In genomic region chr14:105206873-105207272, GRCh38 we compare ENCODE assay signal across 22 cellular contexts. TPM values are rescaled to one million over a fixed set of nuclear protein-coding genes. Genes with fewer than 3 reads are reported as not detected.
DNase-seq lines count a peak whose midpoint lies in the region; ATAC-seq, FAIRE-seq and TF ChIP-seq lines count a peak whose summit lies in the region.
"Had no signal": no experiment of that assay in that cellular context is flagged by ENCODE, and none has a peak within 500 bp of the region (broad histone marks: within the 10 kb centered on the region; RNA-seq: fewer than 3 reads in every experiment).

No MANE protein-coding gene starts in this region.

- H3K4me1 ChIP-seq in right cardiac atrium (ENCODE audit: control insufficient read depth, insufficient read depth, low read length) = peaks cover 7% of the 10 kb centered on the region

- no peak for TF ChIP-seq RAD21 in Ishikawa (IDR thresholded peaks at IDR 0.05; ENCODE audit: low read depth)

- no peaks in the 10 kb centered on the region for H3K9me3 ChIP-seq in right cardiac atrium (ENCODE audit: control insufficient read depth, low read length)
- H3K9me3 ChIP-seq: MG63, SJCRH30 had no signal

- intact Hi-C loops in right cardiac atrium (cut with DNase I) = loop anchor here in 3 of 4 donors (5.0 to 10.0 kb wide), 6 partner anchors 75 to 328 kb away; partner anchors contain the start of gene CRIP1 (in 1 of the 3)
- intact Hi-C loops in left ventricle myocardium superior (cut with micrococcal nuclease) = no loop called here

- no peak for TF ChIP-seq CTCF in glutamatergic neuron (IDR thresholded peaks at IDR 0.05; ENCODE audit: partially characterized antibody, unreplicated experiment)

- no peak for ATAC-seq in right cardiac atrium
- ATAC-seq in left ventricle myocardium superior = no peak
- ATAC-seq: GM12878, SK-N-SH treated with all-trans-retinoic acid at 6 μM for 48 hours had no signal

- TF ChIP-seq EP300 in Ishikawa (IDR thresholded peaks at IDR 0.05; ENCODE audit: borderline replicate concordance) = no peak

- no peaks in the 10 kb centered on the region for H3K4me1 Mint-ChIP-seq in glutamatergic neuron (ENCODE audit: low read depth, unreplicated experiment)

- H3K27ac Mint-ChIP-seq in glutamatergic neuron (ENCODE audit: unreplicated experiment) = no peak overlapping the region
- H3K27ac Mint-ChIP-seq: CD14-positive monocyte; CD8-positive, alpha-beta memory T cell had no signal

- no peak overlapping the region for H3K4me3 Mint-ChIP-seq in glutamatergic neuron (ENCODE audit: unreplicated experiment)
- H3K4me3 Mint-ChIP-seq: CD14-positive monocyte; CD8-positive, alpha-beta memory T cell had no signal

- peaks cover 4% of the 10 kb centered on the region for H3K9me3 Mint-ChIP-seq in glutamatergic neuron (ENCODE audit: unreplicated experiment)
- H3K9me3 Mint-ChIP-seq: CD14-positive monocyte; CD8-positive, alpha-beta memory T cell had no signal

- no peak overlapping the region for H3K27ac ChIP-seq in right cardiac atrium (ENCODE audit: low read length)
- H3K27ac ChIP-seq: GM23248, SJCRH30 had no signal

- no peak overlapping the region for H3K4me3 ChIP-seq in right cardiac atrium (ENCODE audit: low read length)
- H3K4me3 ChIP-seq: GM12878, GM23248, MG63, SJCRH30 had no signal

- WGBS in right cardiac atrium = 35% methylated on average over 5 of the region's 5 CpGs

- peaks cover 12% of the 10 kb centered on the region for H3K27me3 Mint-ChIP-seq in glutamatergic neuron (ENCODE audit: unreplicated experiment)

- peak in 2 of 3 donors; percentile 57 to 73 for DNase-seq in right cardiac atrium
- no peak for DNase-seq in left ventricle myocardium superior
- peak; percentile 9 for DNase-seq in glutamatergic neuron
- no peak for DNase-seq in nucleus accumbens (lab: John Stamatoyannopoulos, UW)
- no peak for DNase-seq in OCI-M1 (lab: John Stamatoyannopoulos, UW)
- DNase-seq in urothelium cell line (ENCODE audit: low spot score) = no peak
- DNase-seq: CD8-positive, alpha-beta memory T cell; DMS 273 treated with DMSO at 0.1 percent for 48 hours; DMS79; EL; GDM1; GM23248; KG1; MG63; NCI-H1105 treated with DMSO at 0.1 percent for 48 hours; NCI-H2029; NCI-H526 treated with DMSO at 0.1 percent for 48 hours had no signal

- H3K27me3 ChIP-seq in right cardiac atrium (ENCODE audit: control insufficient read depth, insufficient read depth) = no peaks in the 10 kb centered on the region
- H3K27me3 ChIP-seq: MG63, SJCRH30 had no signal

- no peak for FAIRE-seq in urothelium cell line (lab: Jason Lieb, UNC)
- FAIRE-seq: GM12878 had no signal

- H3K36me3 Mint-ChIP-seq in glutamatergic neuron (ENCODE audit: unreplicated experiment) = no peaks in the 10 kb centered on the region

TF ChIP-seq in Ishikawa, 13 proteins besides CTCF, POLR2A, EP300 and RAD21:
- TF ChIP-seq NFIC (IDR thresholded peaks at IDR 0.05) = 0 out of 2 replicates have a peak, but pooled peaks have one; percentile 33
- TF ChIP-seq, protein P1, sequence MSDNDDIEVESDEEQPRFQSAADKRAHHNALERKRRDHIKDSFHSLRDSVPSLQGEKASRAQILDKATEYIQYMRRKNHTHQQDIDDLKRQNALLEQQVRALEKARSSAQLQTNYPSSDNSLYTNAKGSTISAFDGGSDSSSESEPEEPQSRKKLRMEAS (IDR thresholded peaks at IDR 0.05) = no peak

RNA-seq across cellular contexts. Expression of gene NUDT14, which starts 25.8 kb away (rescaled TPM):
- total RNA-seq in right cardiac atrium (10 to 100 TPM; 23.9 to 35.5 (median 32.0) TPM), left ventricle myocardium superior (34.7 TPM), glutamatergic neuron (ENCODE audit: unreplicated experiment) (114 TPM)
- 31.4 TPM for polyA plus RNA-seq in right cardiac atrium

RNA-seq across cellular contexts. Expression of gene JAG2, which starts 38.3 kb away (rescaled TPM):
- total RNA-seq in right cardiac atrium (10 to 100 TPM; 16.5 to 21.3 (median 17.4) TPM), left ventricle myocardium superior (33.6 TPM), glutamatergic neuron (ENCODE audit: unreplicated experiment) (84.1 TPM)
- polyA plus RNA-seq in right cardiac atrium = 17.8 TPM
- polyA plus RNA-seq: CD14-positive monocyte, GM23248 had no signal

RNA-seq across cellular contexts. Expression of gene BTBD6, which starts 41.5 kb away (rescaled TPM):
- 10 to 100 TPM; 28.1 to 40.5 (median 35.8) TPM for total RNA-seq in right cardiac atrium
- 42.2 TPM for polyA plus RNA-seq in right cardiac atrium
- 51.6 TPM for total RNA-seq in left ventricle myocardium superior
- 36.3 TPM for total RNA-seq in glutamatergic neuron (ENCODE audit: unreplicated experiment)
- total RNA-seq: SJCRH30 had no signal

Comparison
In these comparisons a context has a peak if more than half of its experiments do, and no peak if none do; other contexts are left out.
1. DNase-seq: peak in right cardiac atrium (2 of 3) and glutamatergic neuron (single experiment); none in left ventricle myocardium superior (single experiment), nucleus accumbens (0 of 56), OCI-M1 (single experiment) and urothelium cell line (single experiment).